ENCODE assay signal across 17 cellular contexts in genomic region chr20:49133571-49133970, GRCh38. TPM values are rescaled to one million over a fixed set of nuclear protein-coding genes. Genes with fewer than 3 reads are reported as not detected.
DNase-seq lines count a peak whose midpoint lies in the region; ATAC-seq and TF ChIP-seq lines count a peak whose summit lies in the region.
"Had no signal": no experiment of that assay in that cellular context is flagged by ENCODE, and none has a peak within 500 bp of the region (broad histone marks: within the 10 kb centered on the region; RNA-seq: fewer than 3 reads in every experiment).

No MANE protein-coding gene starts in this region.

- no peaks in the 10 kb centered on the region for H3K9me3 Mint-ChIP-seq in neural progenitor cell
- H3K9me3 Mint-ChIP-seq: activated CD4-positive, alpha-beta memory T cell treated with anti-CD3 and anti-CD28 coated beads for 36 hours; activated T-cell treated with anti-CD3 and anti-CD28 coated beads, Interleukin-2, amount 50 U/mL, for 4 hours; stimulated activated naive B cell treated with anti-CD40 and anti-IgM and Interleukin-4, amounts not matched to agents 10 μg/mL and 1 μg/mL and 100 μg/mL, for 72 hours had no signal

- DNase-seq in AG04450 (ENCODE audit: low read depth, low spot score) (no peak), Panc1 (ENCODE audit: low read depth, low spot score) (no peak), neural progenitor cell (ENCODE audit: low spot score) (no peak), NCI-H146 (lab: John Stamatoyannopoulos, UW) (no peak), HCEC 1CT (no peak), brain microvascular endothelial cell (no peak)
- no peak for DNase-seq in activated CD4-positive, CD25-positive, alpha-beta regulatory T cell (lab: John Stamatoyannopoulos, UW)
- DNase-seq: activated CD4-positive, alpha-beta memory T cell treated with anti-CD3 and anti-CD28 coated beads for 36 hours; activated T-cell treated with anti-CD3 and anti-CD28 coated beads, Interleukin-2, amount 50 U/mL, for 4 hours; effector CD8-positive, alpha-beta T cell; islet precursor cell; NCI-H187; stimulated activated naive B cell treated with anti-CD40 and anti-IgM and Interleukin-4, amounts not matched to agents 10 μg/mL and 1 μg/mL and 100 μg/mL, for 72 hours; transverse colon had no signal

- no peaks in the 10 kb centered on the region for H3K27me3 Mint-ChIP-seq in neural progenitor cell (ENCODE audit: insufficient read depth, low read depth)
- H3K27me3 Mint-ChIP-seq: activated CD4-positive, alpha-beta memory T cell treated with anti-CD3 and anti-CD28 coated beads for 36 hours; CD4-positive, alpha-beta memory T cell; stimulated activated naive B cell treated with anti-CD40 and anti-IgM and Interleukin-4, amounts not matched to agents 10 μg/mL and 1 μg/mL and 100 μg/mL, for 72 hours had no signal

- intact Hi-C loops in Panc1 (cut with micrococcal nuclease; ENCODE audit: unreplicated experiment): loop anchor here (5.0 kb wide), 1 partner anchor 84 kb away; the partner anchor contains the start of gene DDX27

- H3F3A ChIP-seq in neural progenitor cell (ENCODE audit: low read depth): peaks cover 8% of the 10 kb centered on the region

- H3K9me3 ChIP-seq in AG04450 (ENCODE audit: control insufficient read depth, insufficient read depth, low read length) (no peaks in the 10 kb centered on the region), Panc1 (ENCODE audit: control insufficient read depth, insufficient read depth, low read depth, low read length) (no peaks in the 10 kb centered on the region), neural progenitor cell (ENCODE audit: low read depth) (no peaks in the 10 kb centered on the region)
- H3K9me3 ChIP-seq: transverse colon had no signal

- peaks cover 10% of the 10 kb centered on the region for H4K20me1 ChIP-seq in neural progenitor cell (ENCODE audit: low read depth)

- no peak for TF ChIP-seq CTCF in AG04450 (IDR thresholded peaks at IDR 0.05; ENCODE audit: low read depth, low read length)
- no peak for TF ChIP-seq CTCF in Panc1 (IDR thresholded peaks at IDR 0.05)
- TF ChIP-seq CTCF in neural progenitor cell (IDR thresholded peaks at IDR 0.05): no peak
- no peak for TF ChIP-seq CTCF in brain microvascular endothelial cell (IDR thresholded peaks at IDR 0.05; ENCODE audit: low read depth, low read length, missing control alignments)

- no peak overlapping the region for H3K4me3 ChIP-seq in AG04450 (ENCODE audit: low read depth, low read length)
- no peak overlapping the region for H3K4me3 ChIP-seq in Panc1 (ENCODE audit: low read depth in 2 of 2, low read length in 2 of 2)
- H3K4me3 ChIP-seq in neural progenitor cell: no peak overlapping the region
- H3K4me3 ChIP-seq in brain microvascular endothelial cell (ENCODE audit: low read depth, low read length): no peak overlapping the region
- H3K4me3 ChIP-seq: GM23248, transverse colon had no signal

- peak overlapping the region; percentile 57 for H3K27ac Mint-ChIP-seq in neural progenitor cell
- H3K27ac Mint-ChIP-seq: activated CD4-positive, alpha-beta memory T cell treated with anti-CD3 and anti-CD28 coated beads for 36 hours; stimulated activated naive B cell treated with anti-CD40 and anti-IgM and Interleukin-4, amounts not matched to agents 10 μg/mL and 1 μg/mL and 100 μg/mL, for 72 hours had no signal

- in situ Hi-C loops in Panc1 (cut with HindIII; ENCODE audit: low pct_unique_long_range_greater_than_20kb, low sequenced_read_pairs): loop anchor here (10.0 kb wide), 1 partner anchor 51 kb away; the partner anchor contains the start of gene STAU1
- in situ Hi-C loops in brain microvascular endothelial cell (cut with HindIII; ENCODE audit: low pct_ligation_motif_present, low sequenced_read_pairs): no loop called here

- H3K4me1 Mint-ChIP-seq in neural progenitor cell: peaks cover 7% of the 10 kb centered on the region

- BruUV-seq in Panc1 (replicated peaks; lab: Mats Ljungman, UMichigan): no TSS peak

- H3K27ac ChIP-seq in AG04450 (ENCODE audit: low read depth, low read length): peak overlapping the region; percentile 47
- no peak overlapping the region for H3K27ac ChIP-seq in Panc1 (ENCODE audit: low read length)
- H3K27ac ChIP-seq in neural progenitor cell: peak overlapping the region; percentile 48
- H3K27ac ChIP-seq in brain microvascular endothelial cell: no peak overlapping the region
- H3K27ac ChIP-seq: GM23248 had no signal

- peak; percentile 35; the same call in 1 of the 2 replicates for ATAC-seq in Panc1
- peak; percentile 36 for ATAC-seq in esophagus mucosa

- no peak overlapping the region for H3K4me2 ChIP-seq in neural progenitor cell

- H3K79me2 ChIP-seq in neural progenitor cell (ENCODE audit: low read depth): peaks cover 15% of the 10 kb centered on the region

- no peak overlapping the region for H2AFZ ChIP-seq in neural progenitor cell (replicated peaks)
- H2AFZ ChIP-seq: GM23248 had no signal

- H3K36me3 ChIP-seq in Panc1 (ENCODE audit: control insufficient read depth, insufficient read depth, low read length): no peaks in the 10 kb centered on the region; the same call in 1 of the 2 replicates
- no peaks in the 10 kb centered on the region for H3K36me3 ChIP-seq in neural progenitor cell
- peaks cover 13% of the 10 kb centered on the region for H3K36me3 ChIP-seq in brain microvascular endothelial cell (replicated peaks)

- H3K36me3 Mint-ChIP-seq in neural progenitor cell: peaks cover 11% of the 10 kb centered on the region

- POLR2A ChIA-PET in AG04450 (lab: Yijun Ruan, JAX) (interaction anchor here (0.9 to 1.0 kb wide), 2 partner anchors 14 to 85 kb away, joined by 3 read pairs; partner anchors contain the start of gene DDX27), Panc1 (lab: Charles Lee) (no interaction called here)

- H3K4me1 ChIP-seq in Panc1 (ENCODE audit: control insufficient read depth, insufficient read depth, low read length) (no peaks in the 10 kb centered on the region), neural progenitor cell (peaks cover 6% of the 10 kb centered on the region)

- no peak overlapping the region for H3K9ac ChIP-seq in neural progenitor cell
- H3K9ac ChIP-seq: GM23248 had no signal

- no peak overlapping the region for H3K4me3 Mint-ChIP-seq in neural progenitor cell
- H3K4me3 Mint-ChIP-seq: activated CD4-positive, alpha-beta memory T cell treated with anti-CD3 and anti-CD28 coated beads for 36 hours; activated T-cell treated with anti-CD3 and anti-CD28 coated beads, Interleukin-2, amount 50 U/mL, for 4 hours; CD4-positive, alpha-beta memory T cell; stimulated activated naive B cell treated with anti-CD40 and anti-IgM and Interleukin-4, amounts not matched to agents 10 μg/mL and 1 μg/mL and 100 μg/mL, for 72 hours had no signal

- CTCF ChIA-PET in AG04450 (lab: Charles Lee): interaction anchor here (0.5 to 7.4 kb wide), 12 partner anchors 13 to 112 kb away, joined by 3 to 221 read pairs (median 5); partner anchors contain the start of gene DDX27
- CTCF ChIA-PET in Panc1 (lab: Charles Lee): interaction anchor here (1.6 to 2.2 kb wide), 2 partner anchors 84 to 85 kb away, joined by 5 to 15 read pairs; partner anchors contain the start of gene DDX27

- H3K27me3 ChIP-seq in AG04450 (ENCODE audit: control insufficient read depth, insufficient read depth, low read length): no peaks in the 10 kb centered on the region
- no peaks in the 10 kb centered on the region for H3K27me3 ChIP-seq in Panc1 (ENCODE audit: control insufficient read depth, insufficient read depth, low read length)
- no peaks in the 10 kb centered on the region for H3K27me3 ChIP-seq in neural progenitor cell
- no peaks in the 10 kb centered on the region for H3K27me3 ChIP-seq in brain microvascular endothelial cell (replicated peaks)
- H3K27me3 ChIP-seq: transverse colon had no signal

RNA-seq across cellular contexts. Expression of gene STAU1, which starts 54.6 kb away (rescaled TPM):
- polyA plus RNA-seq in AG04450 (2011; rRNA removed): 75.4 and 80.7 TPM in 2 replicates
- 69.8 and 72.7 TPM in 2 replicates for polyA minus RNA-seq in AG04450 (2011; rRNA and poly(A)+ RNA removed)
- 103 TPM for total RNA-seq in Panc1 (2021; ENCODE audit: unreplicated experiment)
- polyA plus RNA-seq in Panc1 (2012; ENCODE audit: insufficient read length): 75.8 TPM
- total RNA-seq in esophagus mucosa: 55.8 TPM
- total RNA-seq in neural progenitor cell (ENCODE audit: low replicate concordance): 80.6 and 96.0 TPM in 2 replicates

Comparison
In these comparisons a context has a peak if more than half of its experiments do, and no peak if none do; other contexts are left out.
1. H3K27ac ChIP-seq: peak in AG04450 (single experiment) and neural progenitor cell (single experiment); none in Panc1 (single experiment) and brain microvascular endothelial cell (single experiment).